In genomic region chr4:182142146-182143085, GRCh38 we compare ENCODE assay signal across 8 cellular contexts.
A peak's percentile ranks its signal among the peaks of the same experiment; 100 is the strongest.
DNase-seq lines count a peak whose midpoint lies in the region; ATAC-seq and TF ChIP-seq lines count a peak whose summit lies in the region.

No MANE protein-coding gene starts in this region.

- H3K4me3 ChIP-seq in AG10803 (ENCODE audit: low read length): peak overlapping the region; percentile 77
- H3K4me3 ChIP-seq in Peyer's patch: peak overlapping the region; percentile 4 to 73 (median 53)
- H3K4me3 ChIP-seq in fibroblast of the aortic adventitia (ENCODE audit: low read depth, low read length): peak overlapping the region; percentile 69
- H3K4me3 ChIP-seq in osteoblast (ENCODE audit: insufficient read depth, low read length): peak overlapping the region; percentile 81
- no peak overlapping the region for H3K4me3 ChIP-seq in PC-3 (ENCODE audit: low read length)

- TF ChIP-seq CTCF in AG10803 (conservative IDR thresholded peaks at IDR 0.05; ENCODE audit: low read length) (peak; percentile 24), Peyer's patch (IDR thresholded peaks at IDR 0.05) (peak in 1 of 6 experiments; percentile 9), fibroblast of the aortic adventitia (IDR thresholded peaks at IDR 0.05; ENCODE audit: insufficient read depth, low read length) (no peak), osteoblast (IDR thresholded peaks at IDR 0.05; ENCODE audit: extremely low read depth, low read depth, low read length) (no peak), PC-3 (conservative IDR thresholded peaks at IDR 0.05; ENCODE audit: low read depth, low read length) (no peak)

- H3K27me3 ChIP-seq in Peyer's patch (peaks cover 0 to 8% of the 10 kb centered on the region in 2 donors), osteoblast (ENCODE audit: insufficient read depth, low read length) (no peaks in the 10 kb centered on the region), PC-3 (ENCODE audit: low read length) (peaks cover 37% of the 10 kb centered on the region)

- H3F3A ChIP-seq in PC-3 (ENCODE audit: low read length, unreplicated experiment): no peaks in the 10 kb centered on the region

- no peaks in the 10 kb centered on the region for H3K9me2 ChIP-seq in PC-3 (replicated peaks; ENCODE audit: low read length)

- H3K36me3 ChIP-seq in Peyer's patch (no peaks in the 10 kb centered on the region), osteoblast (ENCODE audit: insufficient read depth, low read length) (no peaks in the 10 kb centered on the region), PC-3 (ENCODE audit: low read depth, low read length) (no peaks in the 10 kb centered on the region)

- H4K20me1 ChIP-seq in osteoblast (ENCODE audit: insufficient read depth, low read length) (no peaks in the 10 kb centered on the region), PC-3 (ENCODE audit: low read length) (no peaks in the 10 kb centered on the region)

- H3K79me2 ChIP-seq in osteoblast (ENCODE audit: insufficient read depth, low read length) (peaks cover 13% of the 10 kb centered on the region), PC-3 (ENCODE audit: low read length) (no peaks in the 10 kb centered on the region)

- POLR2A ChIA-PET in PC-3 (lab: Charles Lee; ENCODE audit: unreplicated experiment): no interaction called here

- peaks cover 0 to 25% (median 0%) of the 10 kb centered on the region in 4 donors for H3K4me1 ChIP-seq in Peyer's patch
- no peaks in the 10 kb centered on the region for H3K4me1 ChIP-seq in osteoblast (ENCODE audit: insufficient read depth, low read length)
- no peaks in the 10 kb centered on the region for H3K4me1 ChIP-seq in PC-3 (ENCODE audit: insufficient read depth, low read length)

- no peak for ATAC-seq in GM18520 (IDR thresholded peaks at IDR 0.05; ENCODE audit: unreplicated experiment)
- no peak for ATAC-seq in PC-3

- CTCF ChIA-PET in PC-3 (lab: Charles Lee): no interaction called here

- BruUV-seq in PC-3 (replicated peaks; lab: Mats Ljungman, UMichigan): no TSS peak

- H3K9ac ChIP-seq in PC-3 (ENCODE audit: low read length): no peak overlapping the region

- DNase-seq in AG10803 (ENCODE audit: low read depth) (peak; percentile 62), Peyer's patch (peak in 1 of 3 donors; percentile 55), fibroblast of the aortic adventitia (ENCODE audit: low read depth) (peak; percentile 26), osteoblast (ENCODE audit: insufficient read length, low spot score, missing footprints) (peak; percentile 96), activated gamma-delta T cell treated with Interleukin-2 at 50 U/mL for 16 hours (no peak), PC-3 (no peak), HCEC 1CT (no peak)

- H3K27ac ChIP-seq in Peyer's patch (peak overlapping the region in 1 of 4 donors; percentile 73), osteoblast (ENCODE audit: low read depth, low read length) (peak overlapping the region; percentile 40), PC-3 (ENCODE audit: low read length) (no peak overlapping the region)

- H3K9me3 ChIP-seq in Peyer's patch (no peaks in the 10 kb centered on the region), osteoblast (ENCODE audit: low read depth, low read length) (no peaks in the 10 kb centered on the region), PC-3 (ENCODE audit: low read length) (no peaks in the 10 kb centered on the region)

- H3K4me2 ChIP-seq in osteoblast (ENCODE audit: insufficient read depth, low read length) (peak overlapping the region; percentile 97), PC-3 (ENCODE audit: low read length) (no peak overlapping the region)

- H2AFZ ChIP-seq in osteoblast (ENCODE audit: low read length): peak overlapping the region; percentile 92
- no peak overlapping the region for H2AFZ ChIP-seq in PC-3 (ENCODE audit: low read length)

- TF ChIP-seq POLR2A in Peyer's patch (IDR thresholded peaks at IDR 0.05): no peak

- intact Hi-C loops in PC-3 (cut with micrococcal nuclease): no loop called here

Comparison
In these comparisons a context has a peak if more than half of its experiments do, and no peak if none do; other contexts are left out.
1. DNase-seq: peak in AG10803 (single experiment), fibroblast of the aortic adventitia (single experiment) and osteoblast (single experiment); none in activated gamma-delta T cell treated with Interleukin-2 at 50 U/mL for 16 hours (single experiment), PC-3 (single experiment) and HCEC 1CT (single experiment).